Comparison of ENCODE assay signal across 35 cellular contexts in genomic region chr1:71292203-71292602, GRCh38.
"Had no signal": no experiment of that assay in that cellular context is flagged by ENCODE, and none has a peak within 500 bp of the region (broad histone marks: within the 10 kb centered on the region; RNA-seq: fewer than 3 reads in every experiment).

No MANE protein-coding gene starts in this region.

- H3K9me3 ChIP-seq: MG63 had no signal

- H3K36me3 ChIP-seq: MG63 had no signal

- H3K27me3 ChIP-seq: MG63 had no signal

- H3K4me3 ChIP-seq: MG63 had no signal

- DNase-seq: MG63, MM.1S, MV-4-11, NCI-H1048, NCI-H1092, NCI-H1092 treated with DMSO at 0.1 percent for 48 hours, NCI-H1105, NCI-H1105 treated with DMSO at 0.1 percent for 48 hours, NCI-H1417, NCI-H1417 treated with DMSO at 0.1 percent for 48 hours, NCI-H1436, NCI-H1436 treated with DMSO at 0.1 percent for 48 hours, NCI-H146, NCI-H1694, NCI-H1694 treated with DMSO at 0.1 percent for 48 hours, NCI-H187, NCI-H187 treated with DMSO at 0.1 percent for 48 hours, NCI-H1930, NCI-H2029, NCI-H2029 treated with DMSO at 0.1 percent for 48 hours, NCI-H2081, NCI-H2081 treated with DMSO at 0.1 percent for 48 hours, NCI-H2107, NCI-H2171, NCI-H2171 treated with DMSO at 0.1 percent for 48 hours, NCI-H2227 treated with DMSO at 0.1 percent for 48 hours, NCI-H226, NCI-H345, NCI-H446, NCI-H446 treated with DMSO at 0.1 percent for 48 hours, NCI-H510A, NCI-H510A treated with DMSO at 0.1 percent for 48 hours, NCI-H524, NCI-H524 treated with DMSO at 0.1 percent for 48 hours, NCI-H526 had no signal
